15 cellular contexts compared by ENCODE assay signal in genomic region chr12:11891350-11892064, GRCh38.
DNase-seq lines count a peak whose midpoint lies in the region; TF ChIP-seq lines count a peak whose summit lies in the region.
"Had no signal": no experiment of that assay in that cellular context is flagged by ENCODE, and none has a peak within 500 bp of the region (broad histone marks: within the 10 kb centered on the region; RNA-seq: fewer than 3 reads in every experiment).

No MANE protein-coding gene starts in this region.

- intact Hi-C loops in esophagus muscularis mucosa (cut with DNase I): loop anchor here (5.0 kb wide), 2 partner anchors 244 to 309 kb away; partner anchors contain the start of gene ETV6

- no peaks in the 10 kb centered on the region for H3K27me3 ChIP-seq in esophagus muscularis mucosa
- no peaks in the 10 kb centered on the region for H3K27me3 ChIP-seq in CD8-positive, alpha-beta memory T cell (ENCODE audit: insufficient read depth, low read length, poor library complexity, severe bottlenecking)

- H3K4me3 Mint-ChIP-seq in osteocyte (ENCODE audit: unreplicated experiment): no peak overlapping the region
- no peak overlapping the region for H3K4me3 Mint-ChIP-seq in CD8-positive, alpha-beta memory T cell

- TF ChIP-seq CTCF in esophagus muscularis mucosa (IDR thresholded peaks at IDR 0.05) (no peak), osteocyte (IDR thresholded peaks at IDR 0.05) (no peak)

- CTCF ChIA-PET in CD8-positive, alpha-beta memory T cell (lab: Charles Lee): interaction anchor here (1.2 kb wide), 1 partner anchor 118 kb away, joined by 3 read pairs; no protein-coding TSS in a partner anchor

- DNase-seq in CD1c-positive myeloid dendritic cell (ENCODE audit: extremely low spot score) (peak; percentile 53), NAMALWA (ENCODE audit: low spot score) (peak; percentile 71), esophagus muscularis mucosa (ENCODE audit: extremely low spot score) (no peak), osteocyte (ENCODE audit: extremely low spot score, unreplicated experiment) (no peak), middle frontal gyrus (ENCODE audit: extremely low spot score, low spot score) (no peak), NCI-H510A treated with DMSO at 0.1 percent for 48 hours (lab: John Stamatoyannopoulos, UW) (no peak)
- DNase-seq in CD8-positive, alpha-beta memory T cell: no peak
- DNase-seq in stimulated activated CD4-positive, alpha-beta T cell treated with anti-CD3 and anti-CD28 coated beads, Interleukin-12 subunit alpha, Interleukin-12 subunit beta, amount 100 ng/mL, for 4 hours: no peak
- DNase-seq: activated gamma-delta T cell, DMS79, KG1, NCI-H187, NCI-H526, occipital lobe had no signal

- H3K36me3 ChIP-seq in esophagus muscularis mucosa: peaks cover 7 to 48% (median 39%) of the 10 kb centered on the region in 4 donors
- H3K36me3 ChIP-seq in CD8-positive, alpha-beta memory T cell (ENCODE audit: insufficient read depth, low read length): peaks cover 5% of the 10 kb centered on the region

- no peak overlapping the region for H3K4me3 ChIP-seq in esophagus muscularis mucosa
- H3K4me3 ChIP-seq in CD8-positive, alpha-beta memory T cell (ENCODE audit: low read length): no peak overlapping the region
- H3K4me3 ChIP-seq: lung had no signal

- H3K27me3 Mint-ChIP-seq in osteocyte (ENCODE audit: unreplicated experiment): no peaks in the 10 kb centered on the region
- no peaks in the 10 kb centered on the region for H3K27me3 Mint-ChIP-seq in CD8-positive, alpha-beta memory T cell

- no peak for TF ChIP-seq POLR2A in esophagus muscularis mucosa (IDR thresholded peaks at IDR 0.05; ENCODE audit: low read depth)

- 66% methylated on average over 11 of the region's 11 CpGs for WGBS in esophagus muscularis mucosa

- peak overlapping the region; percentile 41 for H3K27ac Mint-ChIP-seq in osteocyte (ENCODE audit: unreplicated experiment)
- peak overlapping the region in 1 of 8 donors; percentile 76 for H3K27ac Mint-ChIP-seq in CD8-positive, alpha-beta memory T cell

- H3K4me1 Mint-ChIP-seq in osteocyte (ENCODE audit: unreplicated experiment): peaks cover 9% of the 10 kb centered on the region
- peaks cover 17 to 31% (median 18%) of the 10 kb centered on the region in 3 donors for H3K4me1 Mint-ChIP-seq in CD8-positive, alpha-beta memory T cell

- POLR2A ChIA-PET in CD8-positive, alpha-beta memory T cell (lab: Charles Lee): interaction anchor here (0.6 to 0.7 kb wide), 2 partner anchors 231 to 1950 kb away, joined by 3 to 6 read pairs; no protein-coding TSS in a partner anchor

- peaks cover 48% of the 10 kb centered on the region for H3K36me3 Mint-ChIP-seq in osteocyte (ENCODE audit: unreplicated experiment)
- peaks cover 11 to 62% (median 28%) of the 10 kb centered on the region in 3 donors for H3K36me3 Mint-ChIP-seq in CD8-positive, alpha-beta memory T cell

- H3K9me3 Mint-ChIP-seq in osteocyte (ENCODE audit: unreplicated experiment): no peaks in the 10 kb centered on the region
- H3K9me3 Mint-ChIP-seq in CD8-positive, alpha-beta memory T cell: no peaks in the 10 kb centered on the region

- H3K27ac ChIP-seq in esophagus muscularis mucosa (replicated peaks in 1 of 4): peak overlapping the region; percentile 5 to 45 (median 29)
- H3K27ac ChIP-seq in CD8-positive, alpha-beta memory T cell (ENCODE audit: low read depth, low read length): no peak overlapping the region

- H3K4me1 ChIP-seq in esophagus muscularis mucosa: peaks cover 7 to 18% (median 10%) of the 10 kb centered on the region in 4 donors
- no peaks in the 10 kb centered on the region for H3K4me1 ChIP-seq in CD8-positive, alpha-beta memory T cell (ENCODE audit: insufficient read depth, low read length)

- no peak for TF ChIP-seq EP300 in esophagus muscularis mucosa (IDR thresholded peaks at IDR 0.05)

- H3K9me3 ChIP-seq in esophagus muscularis mucosa: no peaks in the 10 kb centered on the region
- no peaks in the 10 kb centered on the region for H3K9me3 ChIP-seq in CD8-positive, alpha-beta memory T cell (ENCODE audit: low read length)

Comparison
In these comparisons a context has a peak if more than half of its experiments do, and no peak if none do; other contexts are left out.
1. DNase-seq: peak in CD1c-positive myeloid dendritic cell (single experiment) and NAMALWA (single experiment); none in esophagus muscularis mucosa (single experiment), osteocyte (single experiment), middle frontal gyrus (single experiment), NCI-H510A treated with DMSO at 0.1 percent for 48 hours (single experiment), CD8-positive, alpha-beta memory T cell (0 of 5) and stimulated activated CD4-positive, alpha-beta T cell treated with anti-CD3 and anti-CD28 coated beads, Interleukin-12 subunit alpha, Interleukin-12 subunit beta, amount 100 ng/mL, for 4 hours (single experiment).